1 cellular context compared by ENCODE assay signal in genomic region chr3:16480861-16481569, GRCh38.
TF ChIP-seq lines count a peak whose summit lies in the region.

No MANE protein-coding gene starts in this region.

TF ChIP-seq in GM12878, 131 proteins besides CTCF, POLR2A, EP300 and RAD21 (continued from another document):
- TF ChIP-seq, protein P1, sequence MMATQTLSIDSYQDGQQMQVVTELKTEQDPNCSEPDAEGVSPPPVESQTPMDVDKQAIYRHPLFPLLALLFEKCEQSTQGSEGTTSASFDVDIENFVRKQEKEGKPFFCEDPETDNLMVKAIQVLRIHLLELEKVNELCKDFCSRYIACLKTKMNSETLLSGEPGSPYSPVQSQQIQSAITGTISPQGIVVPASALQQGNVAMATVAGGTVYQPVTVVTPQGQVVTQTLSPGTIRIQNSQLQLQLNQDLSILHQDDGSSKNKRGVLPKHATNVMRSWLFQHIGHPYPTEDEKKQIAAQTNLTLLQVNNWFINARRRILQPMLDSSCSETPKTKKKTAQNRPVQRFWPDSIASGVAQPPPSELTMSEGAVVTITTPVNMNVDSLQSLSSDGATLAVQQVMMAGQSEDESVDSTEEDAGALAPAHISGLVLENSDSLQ (IDR thresholded peaks at IDR 0.05): peak; percentile 66; the same call in 1 of the 2 replicates
- TF ChIP-seq MEF2B (IDR thresholded peaks at IDR 0.05; ENCODE audit: partially characterized antibody, poor library complexity, severe bottlenecking) (no peak), ZNF24 (IDR thresholded peaks at IDR 0.05) (peak; percentile 84), NRF1 (conservative IDR thresholded peaks at IDR 0.05; ENCODE audit: low read depth, low read length) (no peak), SREBF2 (IDR thresholded peaks at IDR 0.05; ENCODE audit: low read length) (no peak), TARDBP (IDR thresholded peaks at IDR 0.05; ENCODE audit: borderline replicate concordance) (no peak), CHD1 (IDR thresholded peaks at IDR 0.05; ENCODE audit: low read depth, low read length) (no peak), ATF3 (IDR thresholded peaks at IDR 0.05; ENCODE audit: borderline replicate concordance, extremely low read depth, low read depth, low read length) (no peak), MXI1 (IDR thresholded peaks at IDR 0.05; ENCODE audit: low read depth, low read length) (no peak), MTA3 (IDR thresholded peaks at IDR 0.05; ENCODE audit: borderline replicate concordance, low read length) (no peak), ETV6 (conservative IDR thresholded peaks at IDR 0.05 in 1 of 2, IDR thresholded peaks at IDR 0.05 in 1 of 2; ENCODE audit: borderline replicate concordance in 1 of 2, low read depth in 1 of 2) (peak in 1 of 2 experiments; percentile 65; a peak in 1 of 4 replicates), CREM (IDR thresholded peaks at IDR 0.05; ENCODE audit: low read depth) (no peak)
